Comparison of ENCODE assay signal across 22 cellular contexts in the genomic region with DNA sequence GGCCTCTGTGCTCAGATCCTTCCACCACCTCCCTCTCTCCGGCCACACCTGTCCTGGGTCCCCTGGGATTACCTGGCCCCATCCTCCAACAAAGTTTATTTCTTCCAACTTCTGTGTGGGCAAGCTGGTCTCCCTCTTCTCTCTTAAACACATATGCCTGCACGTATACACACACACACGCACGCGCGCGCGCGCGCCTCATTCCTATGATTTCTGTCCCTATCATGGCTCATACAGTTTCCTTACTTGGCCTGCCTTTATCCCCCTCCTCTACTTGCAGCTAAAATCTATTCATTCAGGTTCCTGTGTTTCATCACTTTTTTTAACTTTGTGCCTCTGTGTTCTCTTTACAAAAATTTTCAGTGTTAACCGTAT.
DNase-seq lines count a peak whose midpoint lies in the region; ATAC-seq and TF ChIP-seq lines count a peak whose summit lies in the region.
"Had no signal": no experiment of that assay in that cellular context is flagged by ENCODE, and none has a peak within 500 bp of the region (broad histone marks: within the 10 kb centered on the region; RNA-seq: fewer than 3 reads in every experiment).

No MANE protein-coding gene starts in this region.

- no peaks in the 10 kb centered on the region for H3F3A ChIP-seq in GM23248 (ENCODE audit: insufficient read depth)

- no peak overlapping the region for H3K27ac ChIP-seq in right atrium auricular region
- H3K27ac ChIP-seq in right cardiac atrium (ENCODE audit: low read length), result no peak overlapping the region
- no peak overlapping the region for H3K27ac ChIP-seq in GM23248
- H3K27ac ChIP-seq: BLaER1 had no signal

- H3K36me3 ChIP-seq in right atrium auricular region, result no peaks in the 10 kb centered on the region
- no peaks in the 10 kb centered on the region for H3K36me3 ChIP-seq in GM23248 (ENCODE audit: low read depth)
- H3K36me3 ChIP-seq: BE2C, BLaER1 had no signal

- H3K9ac ChIP-seq in GM23248, result no peak overlapping the region
- H3K9ac ChIP-seq: BLaER1 had no signal

- H2AFZ ChIP-seq in GM23248, result no peak overlapping the region

- no peaks in the 10 kb centered on the region for H4K20me1 ChIP-seq in GM23248 (ENCODE audit: insufficient read depth)
- H4K20me1 ChIP-seq: BLaER1 had no signal

- WGBS in right cardiac atrium, result 98% methylated on average over 11 of the region's 11 CpGs
- WGBS in GM23248 (ENCODE audit: low coverage in 1 of 2, low lambda C conversion rate in 2 of 2, missing lambda C conversion rate in 2 of 2), 2 experiments, result 86 to 90% methylated on average over 11 of the region's 11 CpGs

- H3K9me3 ChIP-seq in right atrium auricular region (no peaks in the 10 kb centered on the region), right cardiac atrium (ENCODE audit: control insufficient read depth, low read length) (no peaks in the 10 kb centered on the region), GM23248 (ENCODE audit: low read depth) (no peaks in the 10 kb centered on the region)
- H3K9me3 ChIP-seq: BE2C, BLaER1 had no signal

- DNase-seq in right atrium auricular region (ENCODE audit: low spot score) (peak; percentile 23), right cardiac atrium (no peak), mesenteric fat pad (ENCODE audit: low spot score) (peak; percentile 14), ureter (ENCODE audit: low spot score) (peak; percentile 17), GM23248 (no peak)
- no peak for DNase-seq in stimulated activated CD4-positive, alpha-beta T cell treated with anti-CD3 and anti-CD28 coated beads, Interleukin-15, amount 100 ng/mL, for 24 hours
- DNase-seq: 8988T; ACHN; BE2C; C1 segment of cervical spinal cord; CD4-positive, alpha-beta memory T cell; CD4-positive, CD25-positive, alpha-beta regulatory T cell; CD8-positive, alpha-beta memory T cell; COR-L47; DMS 273 treated with DMSO at 0.1 percent for 48 hours; DMS153; DMS53; DMS79; DND-41; EL; GF-D8 had no signal

- H3K4me3 ChIP-seq in right atrium auricular region (no peak overlapping the region), right cardiac atrium (ENCODE audit: low read length) (no peak overlapping the region), GM23248 (no peak overlapping the region)
- H3K4me3 ChIP-seq: BLaER1 had no signal

- TF ChIP-seq CTCF in right atrium auricular region (IDR thresholded peaks at IDR 0.05), result no peak

- in situ Hi-C loops in GM23248 (cut with MboI), result no loop called here

- intact Hi-C loops in right cardiac atrium (cut with DNase I), result no loop called here

- H3K79me2 ChIP-seq in GM23248 (ENCODE audit: insufficient read depth), result no peaks in the 10 kb centered on the region

- H3K4me1 ChIP-seq in right atrium auricular region (no peaks in the 10 kb centered on the region), right cardiac atrium (ENCODE audit: control insufficient read depth, insufficient read depth, low read length) (no peaks in the 10 kb centered on the region), GM23248 (ENCODE audit: insufficient read depth) (no peaks in the 10 kb centered on the region)
- H3K4me1 ChIP-seq: BE2C, BLaER1 had no signal

- no peak overlapping the region for H3K4me2 ChIP-seq in GM23248 (ENCODE audit: unreplicated experiment)
- H3K4me2 ChIP-seq: BLaER1 had no signal

- H3K27me3 ChIP-seq in right atrium auricular region (no peaks in the 10 kb centered on the region), right cardiac atrium (ENCODE audit: control insufficient read depth, insufficient read depth) (no peaks in the 10 kb centered on the region), GM23248 (replicated peaks; ENCODE audit: insufficient read depth) (0 out of 2 replicates have a peak, but pooled peaks cover 3% of the 10 kb centered on the region)
- H3K27me3 ChIP-seq: BE2C, BLaER1 had no signal

- no peak for ATAC-seq in right cardiac atrium

- H3K9me2 ChIP-seq in GM23248 (ENCODE audit: insufficient read depth), result no peaks in the 10 kb centered on the region

Comparison
In these comparisons a context has a peak if more than half of its experiments do, and no peak if none do; other contexts are left out.
1. DNase-seq: peak in right atrium auricular region (single experiment), mesenteric fat pad (single experiment) and ureter (single experiment); none in right cardiac atrium (0 of 3), GM23248 (single experiment) and stimulated activated CD4-positive, alpha-beta T cell treated with anti-CD3 and anti-CD28 coated beads, Interleukin-15, amount 100 ng/mL, for 24 hours (single experiment).